ENCODE assay signal across 20 cellular contexts in the genomic region with DNA sequence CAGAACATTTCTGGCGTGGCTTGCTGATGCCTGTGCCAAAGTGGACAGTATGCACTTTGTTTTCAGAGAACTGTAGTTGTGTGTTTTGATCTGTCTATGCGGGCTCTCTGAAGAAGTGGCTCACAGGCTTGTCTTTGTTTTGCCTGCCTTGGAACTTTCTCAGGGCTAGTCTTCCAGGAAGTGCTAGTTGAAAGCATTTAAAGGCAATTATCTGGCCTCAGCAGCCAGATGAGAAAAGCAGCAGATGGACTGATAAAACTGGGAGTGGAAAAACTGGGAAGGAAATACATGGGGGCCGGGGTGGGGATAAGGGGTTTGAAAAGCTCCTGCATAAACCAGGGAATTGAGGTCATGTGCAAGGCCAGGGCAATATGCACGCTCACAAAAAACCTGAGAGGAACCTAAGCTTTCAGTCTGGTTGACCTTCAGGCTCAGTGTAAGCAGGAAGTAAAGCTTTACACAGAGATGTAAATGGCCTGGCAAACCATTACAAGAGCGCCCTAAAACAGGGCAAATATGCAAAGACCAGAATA.
DNase-seq lines count a peak whose midpoint lies in the region; ATAC-seq and TF ChIP-seq lines count a peak whose summit lies in the region.
"Had no signal": no experiment of that assay in that cellular context is flagged by ENCODE, and none has a peak within 500 bp of the region (broad histone marks: within the 10 kb centered on the region; RNA-seq: fewer than 3 reads in every experiment).

No MANE protein-coding gene starts in this region.

- no peak for TF ChIP-seq CTCF in VCaP (conservative IDR thresholded peaks at IDR 0.05)

- ATAC-seq in HG03025 (IDR thresholded peaks at IDR 0.05; ENCODE audit: low FRiP score, unreplicated experiment): no peak
- ATAC-seq: Panc1 had no signal

- peak; percentile 15 for DNase-seq in DMS 273 (lab: John Stamatoyannopoulos, UW; ENCODE audit: unreplicated experiment)
- DNase-seq in DMS 273 treated with DMSO at 0.1 percent for 48 hours (lab: John Stamatoyannopoulos, UW): no peak
- DNase-seq in hippocampal formation (lab: John Stamatoyannopoulos, UW): peak; percentile 6 to 31
- DNase-seq in superior temporal gyrus (ENCODE audit: extremely low spot score): peak; percentile 59
- no peak for DNase-seq in 8988T
- no peak for DNase-seq in NCI-H345 (lab: John Stamatoyannopoulos, UW)
- DNase-seq: COR-L47, DMS53, KG1, NCI-H1092, NCI-H1694, NCI-H446 treated with DMSO at 0.1 percent for 48 hours, NCI-H774, Right ventricle myocardium superior had no signal

- peak overlapping the region; percentile 23 for H3K27ac ChIP-seq in VCaP
- H3K27ac ChIP-seq: 22Rv1; BLaER1 treated with 17β-estradiol and CSF1 and Interleukin-3, amounts not matched to agents 10 nM and 100 nM; HL-60 had no signal

Comparison
In these comparisons a context has a peak if more than half of its experiments do, and no peak if none do; other contexts are left out.
1. DNase-seq: peak in DMS 273 (single experiment), hippocampal formation (2 of 2) and superior temporal gyrus (single experiment); none in DMS 273 treated with DMSO at 0.1 percent for 48 hours (single experiment), 8988T (single experiment) and NCI-H345 (single experiment).